8 cellular contexts compared by ENCODE assay signal in genomic region chr6:80643881-80644280, GRCh38.
"Had no signal": no experiment of that assay in that cellular context is flagged by ENCODE, and none has a peak within 500 bp of the region (broad histone marks: within the 10 kb centered on the region; RNA-seq: fewer than 3 reads in every experiment).

No MANE protein-coding gene starts in this region.

- ATAC-seq: GM12878 had no signal

- DNase-seq: GDM1, GF-D8 had no signal

- H3K4me3 ChIP-seq: GM12878 had no signal

- FAIRE-seq: G401.6, GM12878, GM12891, GM12892, GM18507, GM19239 had no signal
